24 cellular contexts compared by ENCODE assay signal in genomic region chr1:94169126-94169525, GRCh38. TPM values are rescaled to one million over a fixed set of nuclear protein-coding genes. Genes with fewer than 3 reads are reported as not detected.
A peak's percentile ranks its signal among the peaks of the same experiment; 100 is the strongest.
DNase-seq lines count a peak whose midpoint lies in the region; ATAC-seq and TF ChIP-seq lines count a peak whose summit lies in the region.
"Had no signal": no experiment of that assay in that cellular context is flagged by ENCODE, and none has a peak within 500 bp of the region (broad histone marks: within the 10 kb centered on the region; RNA-seq: fewer than 3 reads in every experiment).

No MANE protein-coding gene starts in this region.

- no peak for ATAC-seq in HCT116
- ATAC-seq: PC-3 had no signal

- RAD21 ChIA-PET in HCT116 (lab: Charles Lee; ENCODE audit: low non-redundant PET in 1 of 2, low total read pairs in 2 of 2, uncharacterized antibody in 2 of 2, unreplicated experiment in 2 of 2) = no interaction called here

- no peak overlapping the region for H3K9ac ChIP-seq in HCT116 (ENCODE audit: low read length)
- H3K9ac ChIP-seq: BLaER1 had no signal

- H3K27me3 ChIP-seq in HCT116 (ENCODE audit: insufficient read depth, low read length) = no peaks in the 10 kb centered on the region
- no peaks in the 10 kb centered on the region for H3K27me3 ChIP-seq in CD8-positive, alpha-beta memory T cell (ENCODE audit: insufficient read depth, low read length, poor library complexity, severe bottlenecking)
- H3K27me3 ChIP-seq in tibial nerve = no peaks in the 10 kb centered on the region
- H3K27me3 ChIP-seq: BLaER1 had no signal

- H3K36me3 ChIP-seq in HCT116 (ENCODE audit: control insufficient read depth in 1 of 2, insufficient read depth in 2 of 2, low read length in 2 of 2) (peaks cover 17 to 40% of the 10 kb centered on the region in 2 experiments), tibial nerve (peaks cover 0 to 20% (median 0%) of the 10 kb centered on the region in 3 donors)
- no peaks in the 10 kb centered on the region for H3K36me3 ChIP-seq in CD8-positive, alpha-beta memory T cell (ENCODE audit: insufficient read depth, low read length)

- H3K9me3 Mint-ChIP-seq in endothelial cell (ENCODE audit: unreplicated experiment) (peaks cover 3% of the 10 kb centered on the region), osteocyte (ENCODE audit: unreplicated experiment) (peaks cover 7% of the 10 kb centered on the region)
- peaks cover 0 to 3% (median 0%) of the 10 kb centered on the region in 5 donors for H3K9me3 Mint-ChIP-seq in CD8-positive, alpha-beta memory T cell

- no peak overlapping the region for H3K27ac Mint-ChIP-seq in endothelial cell (ENCODE audit: unreplicated experiment)
- H3K27ac Mint-ChIP-seq in osteocyte (ENCODE audit: unreplicated experiment) = peak overlapping the region; percentile 40
- H3K27ac Mint-ChIP-seq in CD8-positive, alpha-beta memory T cell = no peak overlapping the region
- H3K27ac Mint-ChIP-seq: CD4-positive, CD25-positive, alpha-beta regulatory T cell had no signal

- H3K4me1 Mint-ChIP-seq in endothelial cell (ENCODE audit: unreplicated experiment) (peaks cover 7% of the 10 kb centered on the region), osteocyte (ENCODE audit: unreplicated experiment) (peaks cover 5% of the 10 kb centered on the region)
- no peaks in the 10 kb centered on the region for H3K4me1 Mint-ChIP-seq in CD8-positive, alpha-beta memory T cell
- H3K4me1 Mint-ChIP-seq: CD4-positive, CD25-positive, alpha-beta regulatory T cell had no signal

- no peak for TF ChIP-seq CTCF in HCT116 (IDR thresholded peaks at IDR 0.05 in 2 of 3, conservative IDR thresholded peaks at IDR 0.05 in 1 of 3; ENCODE audit: borderline replicate concordance in 1 of 3, insufficient read depth in 1 of 3, low read depth in 2 of 3, low read length in 2 of 3)
- no peak for TF ChIP-seq CTCF in endothelial cell (IDR thresholded peaks at IDR 0.05; ENCODE audit: unreplicated experiment)
- TF ChIP-seq CTCF in osteocyte (IDR thresholded peaks at IDR 0.05) = no peak
- TF ChIP-seq CTCF in tibial nerve (IDR thresholded peaks at IDR 0.05) = no peak

- intact Hi-C loops in HCT116 (cut with micrococcal nuclease) = no loop called here

- TF ChIP-seq POLR2A in HCT116 (IDR thresholded peaks at IDR 0.05; ENCODE audit: borderline replicate concordance, extremely low read depth, insufficient read depth, insufficient read length) = no peak
- TF ChIP-seq POLR2A in erythroblast (IDR thresholded peaks at IDR 0.05; ENCODE audit: low read length) = no peak
- no peak for TF ChIP-seq POLR2A in tibial nerve (IDR thresholded peaks at IDR 0.05)

- no peaks in the 10 kb centered on the region for H3K9me3 ChIP-seq in HCT116 (ENCODE audit: control insufficient read depth in 1 of 2, insufficient read depth in 1 of 2, low read depth in 1 of 2, low read length in 2 of 2)
- H3K9me3 ChIP-seq in CD8-positive, alpha-beta memory T cell (ENCODE audit: low read length) = no peaks in the 10 kb centered on the region
- peaks cover 0 to 9% (median 0%) of the 10 kb centered on the region in 4 donors for H3K9me3 ChIP-seq in tibial nerve

- H3K4me3 ChIP-seq in HCT116 (replicated peaks in 1 of 2; ENCODE audit: low read depth in 1 of 2, low read length in 2 of 2) (no peak overlapping the region), tibial nerve (no peak overlapping the region)
- no peak overlapping the region for H3K4me3 ChIP-seq in CD8-positive, alpha-beta memory T cell (ENCODE audit: low read length)
- H3K4me3 ChIP-seq: BLaER1 had no signal

- BruUV-seq in HCT116 (replicated peaks; lab: Mats Ljungman, UMichigan) = TSS peak; percentile 1

- peaks cover 24% of the 10 kb centered on the region for H3K27me3 Mint-ChIP-seq in endothelial cell (ENCODE audit: unreplicated experiment)
- H3K27me3 Mint-ChIP-seq in osteocyte (ENCODE audit: unreplicated experiment) = no peaks in the 10 kb centered on the region
- H3K27me3 Mint-ChIP-seq in CD8-positive, alpha-beta memory T cell = peaks cover 0 to 24% of the 10 kb centered on the region in 2 donors

- peaks cover 0 to 5% of the 10 kb centered on the region in 2 experiments; a peak in 1 of 4 replicates for H3K4me1 ChIP-seq in HCT116 (ENCODE audit: control insufficient read depth in 1 of 2, insufficient read depth in 2 of 2, low read length in 2 of 2)
- H3K4me1 ChIP-seq in CD8-positive, alpha-beta memory T cell (ENCODE audit: insufficient read depth, low read length) = no peaks in the 10 kb centered on the region
- no peaks in the 10 kb centered on the region for H3K4me1 ChIP-seq in tibial nerve
- H3K4me1 ChIP-seq: BLaER1 had no signal

- no peak for TF ChIP-seq EP300 in tibial nerve (IDR thresholded peaks at IDR 0.05)

- H3K36me3 Mint-ChIP-seq in endothelial cell (ENCODE audit: low read depth, unreplicated experiment) = peaks cover 43% of the 10 kb centered on the region
- H3K36me3 Mint-ChIP-seq in osteocyte (ENCODE audit: unreplicated experiment) = peaks cover 56% of the 10 kb centered on the region
- no peaks in the 10 kb centered on the region for H3K36me3 Mint-ChIP-seq in CD8-positive, alpha-beta memory T cell
- H3K36me3 Mint-ChIP-seq: CD4-positive, CD25-positive, alpha-beta regulatory T cell had no signal

- H4K20me1 ChIP-seq in HCT116 (ENCODE audit: insufficient read depth) = peaks cover 17% of the 10 kb centered on the region; the same call in 1 of the 2 replicates
- H4K20me1 ChIP-seq: BLaER1 had no signal

- no peak for TF ChIP-seq RAD21 in HCT116 (IDR thresholded peaks at IDR 0.05; ENCODE audit: low read depth)

- POLR2A ChIA-PET in HCT116 (lab: Charles Lee) = no interaction called here
- POLR2A ChIA-PET in CD8-positive, alpha-beta memory T cell (lab: Charles Lee) = no interaction called here

- H3K27ac ChIP-seq in HCT116 (ENCODE audit: low read depth, low read length) (no peak overlapping the region), tibial nerve (no peak overlapping the region)
- no peak overlapping the region for H3K27ac ChIP-seq in CD8-positive, alpha-beta memory T cell (ENCODE audit: low read depth, low read length)
- H3K27ac ChIP-seq: BLaER1 had no signal

- WGBS in tibial nerve, 2 donors = 90 to 91% methylated on average over 3 of the region's 3 CpGs

- CTCF ChIA-PET in HCT116 (lab: Charles Lee) = no interaction called here
- CTCF ChIA-PET in CD8-positive, alpha-beta memory T cell (lab: Charles Lee) = no interaction called here

- no peak for DNase-seq in HCT116 (ENCODE audit: low read depth, low spot score)
- peak; percentile 77 to 88 for DNase-seq in NCI-H524 (lab: John Stamatoyannopoulos, UW)
- no peak for DNase-seq in endothelial cell (ENCODE audit: low spot score)
- no peak for DNase-seq in osteocyte (ENCODE audit: extremely low spot score, unreplicated experiment)
- no peak for DNase-seq in erythroblast (lab: John Stamatoyannopoulos, UW)
- no peak for DNase-seq in CD8-positive, alpha-beta memory T cell
- no peak for DNase-seq in tibial nerve (ENCODE audit: low spot score in 2 of 2)
- DNase-seq: 8988T; ACHN; CD4-positive, CD25-positive, alpha-beta regulatory T cell; KG1; NCI-H1092; NCI-H1417 treated with DMSO at 0.1 percent for 48 hours; NCI-H1694 treated with DMSO at 0.1 percent for 48 hours; NCI-H2081; NCI-H2227 treated with DMSO at 0.1 percent for 48 hours; NCI-H748 treated with DMSO at 0.1 percent for 48 hours; NK-92 treated with Interleukin-12 subunit alpha and Interleukin-12 subunit beta, amount 100 ng/mL, for 24 hours; PC-3; Right ventricle myocardium superior; RPMI8226 had no signal

- H3K79me2 ChIP-seq in HCT116 (ENCODE audit: insufficient read depth, low read length) = peaks cover 24% of the 10 kb centered on the region

- no peak overlapping the region for H3K4me2 ChIP-seq in HCT116 (ENCODE audit: low read length)
- H3K4me2 ChIP-seq: BLaER1 had no signal

- H3K4me3 Mint-ChIP-seq in endothelial cell (ENCODE audit: unreplicated experiment) (peak overlapping the region; percentile 56), osteocyte (ENCODE audit: unreplicated experiment) (no peak overlapping the region)
- no peak overlapping the region for H3K4me3 Mint-ChIP-seq in CD8-positive, alpha-beta memory T cell
- H3K4me3 Mint-ChIP-seq: CD4-positive, CD25-positive, alpha-beta regulatory T cell had no signal

- H2AFZ ChIP-seq in HCT116 (ENCODE audit: low read depth, low read length, poor library complexity, severe bottlenecking) = no peak overlapping the region

- H3K9me2 ChIP-seq in HCT116 (ENCODE audit: insufficient read depth) = no peaks in the 10 kb centered on the region

TF ChIP-seq in HCT116, 20 proteins besides CTCF, POLR2A, EP300 and RAD21:
- TF ChIP-seq FOSL1 (IDR thresholded peaks at IDR 0.05; ENCODE audit: low read depth) (no peak), ZNF274 (IDR thresholded peaks at IDR 0.05; ENCODE audit: low read depth, low read length) (no peak), CEBPB (IDR thresholded peaks at IDR 0.05; ENCODE audit: low read depth) (no peak), EZH2phosphoT487 (IDR thresholded peaks at IDR 0.05; ENCODE audit: borderline replicate concordance) (no peak), POLR2AphosphoS5 (IDR thresholded peaks at IDR 0.05; ENCODE audit: low read depth, low read length) (peak; percentile 49; the same call in 1 of the 2 replicates)

RNA-seq across cellular contexts. Expression of gene ABCA4, which starts 48.2 kb away (rescaled TPM):
- 0.22 TPM for total RNA-seq in HCT116 (2021; ENCODE audit: unreplicated experiment)
- polyA plus RNA-seq in HCT116 (2012) = 0.22 and 0.39 TPM in 2 replicates
- total RNA-seq in endothelial cell (ENCODE audit: unreplicated experiment) = 51.7 TPM
- total RNA-seq in osteocyte = 6.0 and 6.6 TPM in 2 replicates
- not detected for total RNA-seq in CD8-positive, alpha-beta memory T cell
- not detected for polyA plus RNA-seq in CD8-positive, alpha-beta memory T cell
- under 1 TPM in 2 of 4 donors, not detected in 2; 0.20 to 0.21 TPM for total RNA-seq in tibial nerve
- total RNA-seq: CD4-positive, CD25-positive, alpha-beta regulatory T cell; H1; NCI-H460 had no signal
- polyA plus RNA-seq: CD4-positive, CD25-positive, alpha-beta regulatory T cell had no signal

Comparison
In these comparisons a context has a peak if more than half of its experiments do, and no peak if none do; other contexts are left out.
1. DNase-seq: peak in NCI-H524 (2 of 2); none in HCT116 (single experiment), endothelial cell (single experiment), osteocyte (single experiment), erythroblast (0 of 2), CD8-positive, alpha-beta memory T cell (0 of 5) and tibial nerve (0 of 2).